In genomic region chr1:3431686-3432085, GRCh38 we compare ENCODE assay signal across 18 cellular contexts. TPM values are rescaled to one million over a fixed set of nuclear protein-coding genes. Genes with fewer than 3 reads are reported as not detected.
DNase-seq lines count a peak whose midpoint lies in the region; ATAC-seq, FAIRE-seq and TF ChIP-seq lines count a peak whose summit lies in the region.
"Had no signal": no experiment of that assay in that cellular context is flagged by ENCODE, and none has a peak within 500 bp of the region (broad histone marks: within the 10 kb centered on the region; RNA-seq: fewer than 3 reads in every experiment).

No MANE protein-coding gene starts in this region.

- no peaks in the 10 kb centered on the region for H3K79me2 ChIP-seq in GM23338 (replicated peaks; ENCODE audit: insufficient read depth)
- H3K79me2 ChIP-seq in OCI-LY7 (ENCODE audit: insufficient read depth, low read depth, low read length): no peaks in the 10 kb centered on the region

- no peak overlapping the region for H3K27ac ChIP-seq in GM23338 (ENCODE audit: low read depth)
- H3K27ac ChIP-seq in OCI-LY7 (ENCODE audit: low read depth, low read length, poor library complexity, severe bottlenecking): no peak overlapping the region
- no peak overlapping the region for H3K27ac ChIP-seq in kidney (ENCODE audit: low read depth in 2 of 2, low read length in 2 of 2)
- no peak overlapping the region for H3K27ac ChIP-seq in mesenchymal stem cell (ENCODE audit: low read length, poor library complexity, severe bottlenecking)
- no peak overlapping the region for H3K27ac ChIP-seq in lower lobe of right lung
- H3K27ac ChIP-seq: A549, C4-2B, GM23248 had no signal

- H3K79me1 ChIP-seq in mesenchymal stem cell (replicated peaks; ENCODE audit: low read length, poor library complexity, severe bottlenecking): no peaks in the 10 kb centered on the region

- no peak for DNase-seq in GM23338 (ENCODE audit: low spot score)
- DNase-seq in OCI-LY7 (ENCODE audit: low spot score): no peak
- DNase-seq in WTC11 (ENCODE audit: low spot score): no peak
- peak; percentile 64 for DNase-seq in kidney
- no peak for DNase-seq in mesenchymal stem cell
- DNase-seq in lower lobe of right lung: no peak
- DNase-seq: AML-193; CD4-positive, alpha-beta T cell; HFFc6 had no signal

- POLR2A ChIA-PET in OCI-LY7 (lab: Charles Lee) (no interaction called here), WTC11 (lab: Charles Lee) (no interaction called here)

- no peak overlapping the region for H3K4me3 Mint-ChIP-seq in GM23338
- no peak overlapping the region for H3K4me3 Mint-ChIP-seq in WTC11
- H3K4me3 Mint-ChIP-seq: CD4-positive, alpha-beta T cell; HFFc6 had no signal

- H3K9me3 ChIP-seq in OCI-LY7 (ENCODE audit: low read length) (no peaks in the 10 kb centered on the region), kidney (ENCODE audit: control insufficient read depth in 1 of 2, low read length in 2 of 2) (no peaks in the 10 kb centered on the region), mesenchymal stem cell (ENCODE audit: control insufficient read depth, low read length) (no peaks in the 10 kb centered on the region), lower lobe of right lung (no peaks in the 10 kb centered on the region)
- H3K9me3 ChIP-seq: A549, Caco-2 had no signal

- no peak overlapping the region for H3K27ac Mint-ChIP-seq in GM23338
- peak overlapping the region; percentile 6; the same call in 1 of the 2 replicates for H3K27ac Mint-ChIP-seq in WTC11
- H3K27ac Mint-ChIP-seq: CD4-positive, alpha-beta T cell; HFFc6 had no signal

- no peak overlapping the region for H2BK15ac ChIP-seq in mesenchymal stem cell (ENCODE audit: low read depth, poor library complexity, severe bottlenecking)

- H3K9me2 ChIP-seq in GM23338 (ENCODE audit: insufficient read depth) (no peaks in the 10 kb centered on the region), OCI-LY7 (ENCODE audit: insufficient read depth, low read length) (no peaks in the 10 kb centered on the region)

- WGBS in mesenchymal stem cell: 84% methylated on average over 15 of the region's 17 CpGs

- no peak overlapping the region for H2AK5ac ChIP-seq in mesenchymal stem cell (ENCODE audit: low read length, severe bottlenecking)

- H3K36me3 ChIP-seq in GM23338 (ENCODE audit: insufficient read depth) (no peaks in the 10 kb centered on the region), OCI-LY7 (ENCODE audit: insufficient read depth, low read length) (no peaks in the 10 kb centered on the region), kidney (ENCODE audit: control insufficient read depth in 1 of 2, insufficient read depth in 2 of 2, low read length in 2 of 2) (peaks cover 2 to 3% of the 10 kb centered on the region in 2 donors), mesenchymal stem cell (ENCODE audit: control insufficient read depth in 1 of 2, insufficient read depth in 2 of 2, low read depth in 1 of 2, low read length in 2 of 2) (peaks cover 0 to 4% of the 10 kb centered on the region in 2 experiments), lower lobe of right lung (no peaks in the 10 kb centered on the region)

- intact Hi-C loops in OCI-LY7 (cut with micrococcal nuclease; ENCODE audit: unreplicated experiment): no loop called here
- intact Hi-C loops in kidney (cut with DNase I): no loop called here
- intact Hi-C loops in lower lobe of right lung (cut with DNase I): no loop called here

- no peak overlapping the region for H3K9ac ChIP-seq in kidney (ENCODE audit: low read length in 2 of 2)
- H3K9ac ChIP-seq in mesenchymal stem cell (ENCODE audit: low read length): no peak overlapping the region
- H3K9ac ChIP-seq: GM23248 had no signal

- TF ChIP-seq CTCF in GM23338 (conservative IDR thresholded peaks at IDR 0.05; ENCODE audit: low read depth in 2 of 2) (0 out of 4 replicates have a peak, but pooled peaks of 1 of the 2 experiments have one; percentile 10), OCI-LY7 (conservative IDR thresholded peaks at IDR 0.05; ENCODE audit: low read length) (0 out of 2 replicates have a peak, but pooled peaks have one; percentile 11), WTC11 (IDR thresholded peaks at IDR 0.05) (no peak), kidney (IDR thresholded peaks at IDR 0.05; ENCODE audit: borderline replicate concordance, extremely low read depth, insufficient read depth) (no peak), lower lobe of right lung (IDR thresholded peaks at IDR 0.05) (no peak)

- H4K91ac ChIP-seq in mesenchymal stem cell (ENCODE audit: low read length): no peak overlapping the region

- BruUV-seq in OCI-LY7 (replicated peaks; lab: Mats Ljungman, UMichigan): no TSS peak

- ATAC-seq in GM23338 (peak; percentile 24), WTC11 (peak; percentile 21; the same call in 1 of the 2 replicates), HG03521 (IDR thresholded peaks at IDR 0.05; ENCODE audit: unreplicated experiment) (no peak), lower lobe of right lung (no peak)

- CTCF ChIA-PET in OCI-LY7 (lab: Charles Lee; ENCODE audit: unreplicated experiment) (no interaction called here), WTC11 (lab: Charles Lee) (interaction anchor here (0.6 to 2.8 kb wide), 24 partner anchors 8 to 906 kb away, joined by 3 to 22 read pairs (median 4); partner anchors contain the start of gene PANK4)

- H2AFZ ChIP-seq in GM23338 (no peak overlapping the region), OCI-LY7 (ENCODE audit: low read length) (no peak overlapping the region), mesenchymal stem cell (ENCODE audit: low read depth, low read length) (no peak overlapping the region)
- H2AFZ ChIP-seq: GM23248 had no signal

- no peak overlapping the region for H2BK5ac ChIP-seq in mesenchymal stem cell (ENCODE audit: low read depth, low read length, poor library complexity, severe bottlenecking)

- H3K4ac ChIP-seq in mesenchymal stem cell (ENCODE audit: low read depth in 1 of 2, low read length in 2 of 2): no peak overlapping the region

- H3K4me1 ChIP-seq in GM23338 (ENCODE audit: insufficient read depth) (no peaks in the 10 kb centered on the region), OCI-LY7 (ENCODE audit: insufficient read depth, low read length, poor library complexity, severe bottlenecking) (no peaks in the 10 kb centered on the region), kidney (ENCODE audit: control insufficient read depth in 1 of 2, insufficient read depth in 1 of 2, low read depth in 1 of 2, low read length in 2 of 2) (no peaks in the 10 kb centered on the region), mesenchymal stem cell (ENCODE audit: control insufficient read depth, insufficient read depth, low read depth, low read length) (no peaks in the 10 kb centered on the region), lower lobe of right lung (no peaks in the 10 kb centered on the region)
- H3K4me1 ChIP-seq: A549, Caco-2 had no signal

- no peak overlapping the region for H3K18ac ChIP-seq in mesenchymal stem cell (ENCODE audit: low read depth in 1 of 2, low read length in 2 of 2)

- H2BK12ac ChIP-seq in mesenchymal stem cell (ENCODE audit: low read length in 2 of 2): no peak overlapping the region

- no peaks in the 10 kb centered on the region for H3F3A ChIP-seq in GM23338 (replicated peaks; ENCODE audit: low read depth)

- peaks cover 8% of the 10 kb centered on the region; the same call in 2 of the 3 replicates for H3K4me1 Mint-ChIP-seq in GM23338
- H3K4me1 Mint-ChIP-seq in WTC11: peaks cover 3% of the 10 kb centered on the region; the same call in 1 of the 2 replicates

- H3K9me3 Mint-ChIP-seq in GM23338: no peaks in the 10 kb centered on the region
- H3K9me3 Mint-ChIP-seq in WTC11: no peaks in the 10 kb centered on the region
- H3K9me3 Mint-ChIP-seq: CD4-positive, alpha-beta T cell; HFFc6 had no signal

- peaks cover 7% of the 10 kb centered on the region for H3K27me3 Mint-ChIP-seq in GM23338 (ENCODE audit: insufficient read depth, low read depth, poor library complexity)
- no peaks in the 10 kb centered on the region for H3K27me3 Mint-ChIP-seq in WTC11 (ENCODE audit: low read depth)
- H3K27me3 Mint-ChIP-seq: CD4-positive, alpha-beta T cell had no signal

- H3K4me2 ChIP-seq in GM23338 (no peak overlapping the region), OCI-LY7 (ENCODE audit: low read length) (no peak overlapping the region), mesenchymal stem cell (ENCODE audit: low read length, poor library complexity, severe bottlenecking) (no peak overlapping the region)
- H3K4me2 ChIP-seq: A549 had no signal

- no peak overlapping the region for H3K23ac ChIP-seq in mesenchymal stem cell (ENCODE audit: low read length in 2 of 2)

- no peak overlapping the region for H3K14ac ChIP-seq in mesenchymal stem cell (ENCODE audit: low read length in 2 of 2)

- H4K8ac ChIP-seq in mesenchymal stem cell (ENCODE audit: low read length): no peak overlapping the region

- no peaks in the 10 kb centered on the region for H3K36me3 Mint-ChIP-seq in GM23338 (ENCODE audit: low read depth)
- H3K36me3 Mint-ChIP-seq in WTC11: no peaks in the 10 kb centered on the region

- no peak overlapping the region for H3K4me3 ChIP-seq in GM23338
- no peak overlapping the region for H3K4me3 ChIP-seq in OCI-LY7 (ENCODE audit: low read depth, low read length, poor library complexity, severe bottlenecking)
- no peak overlapping the region for H3K4me3 ChIP-seq in kidney (ENCODE audit: low read length in 2 of 2)
- H3K4me3 ChIP-seq in mesenchymal stem cell (ENCODE audit: insufficient read depth in 1 of 2, low read depth in 1 of 2, low read length in 2 of 2): no peak overlapping the region
- no peak overlapping the region for H3K4me3 ChIP-seq in lower lobe of right lung
- H3K4me3 ChIP-seq: A549, GM23248 had no signal

- H4K20me1 ChIP-seq in GM23338 (replicated peaks; ENCODE audit: insufficient read depth): no peaks in the 10 kb centered on the region
- H4K20me1 ChIP-seq in OCI-LY7 (ENCODE audit: insufficient read depth, low read length): no peaks in the 10 kb centered on the region

- H2BK120ac ChIP-seq in mesenchymal stem cell (ENCODE audit: low read depth, low read length): no peak overlapping the region

- no peak for FAIRE-seq in kidney (lab: Jason Lieb, UNC)
- FAIRE-seq: A549, D721Med, G401.6, GM12891, GM18507 had no signal

- no peaks in the 10 kb centered on the region for H3K27me3 ChIP-seq in GM23338 (ENCODE audit: insufficient read depth)
- H3K27me3 ChIP-seq in mesenchymal stem cell (ENCODE audit: control insufficient read depth in 1 of 2, insufficient read depth in 1 of 2, low read length in 2 of 2): peaks cover 6 to 29% of the 10 kb centered on the region in 2 experiments
- no peaks in the 10 kb centered on the region for H3K27me3 ChIP-seq in lower lobe of right lung (ENCODE audit: low read depth)

TF ChIP-seq in WTC11, 78 proteins besides CTCF, POLR2A, EP300 and RAD21 (continues in another document):
- TF ChIP-seq RELA (CRISPR knock-in tag; IDR thresholded peaks at IDR 0.05; ENCODE audit: borderline replicate concordance): no peak

RNA-seq across cellular contexts. Expression of gene ARHGEF16, which starts 22.8 kb away (rescaled TPM):
- total RNA-seq in GM23338 (2014; rRNA removed; shearing (Covaris generic)): 19.1 and 29.3 TPM in 2 replicates
- 11.2 and 12.2 TPM in 2 replicates for polyA plus RNA-seq in GM23338 (2016; fragmentation: Nextera tagmentation; extraction: Ambion mirVana)
- not detected in 2 replicates for total RNA-seq in OCI-LY7 (2014; rRNA removed; shearing (Covaris generic))
- not detected in 2 replicates for total RNA-seq in OCI-LY7 (2022)
- 15.5 to 17.2 TPM (median 16.1 TPM) in 3 replicates for total RNA-seq in WTC11 (2021)
- 39.3 TPM for total RNA-seq in kidney
- 15.5 TPM for polyA plus RNA-seq in kidney (ENCODE audit: insufficient read depth, low read depth, low replicate concordance)
- 0.73 TPM for polyA plus RNA-seq in mesenchymal stem cell (2013, experiment 1 of 2)
- 0.49 TPM for polyA plus RNA-seq in mesenchymal stem cell (2013, experiment 2 of 2)
- total RNA-seq in lower lobe of right lung: 10.6 TPM
- total RNA-seq: GM23248 had no signal
- polyA plus RNA-seq: GM23248 had no signal

Comparison
In these comparisons a context has a peak if more than half of its experiments do, and no peak if none do; other contexts are left out.
1. ATAC-seq: peak in GM23338 (single experiment) and WTC11 (single experiment); none in HG03521 (single experiment) and lower lobe of right lung (0 of 2).
2. RNA of gene ARHGEF16, which starts 22.8 kb away (total RNA-seq): 39.3 TPM in kidney (single experiment), 19.1 to 29.3 TPM in GM23338, 15.5 to 17.2 TPM in WTC11 and 10.6 TPM in lower lobe of right lung (single experiment); not detected in OCI-LY7; every median in the first group is over 10 times any median in the second.